11 cellular contexts compared by ENCODE assay signal in the genomic region with DNA sequence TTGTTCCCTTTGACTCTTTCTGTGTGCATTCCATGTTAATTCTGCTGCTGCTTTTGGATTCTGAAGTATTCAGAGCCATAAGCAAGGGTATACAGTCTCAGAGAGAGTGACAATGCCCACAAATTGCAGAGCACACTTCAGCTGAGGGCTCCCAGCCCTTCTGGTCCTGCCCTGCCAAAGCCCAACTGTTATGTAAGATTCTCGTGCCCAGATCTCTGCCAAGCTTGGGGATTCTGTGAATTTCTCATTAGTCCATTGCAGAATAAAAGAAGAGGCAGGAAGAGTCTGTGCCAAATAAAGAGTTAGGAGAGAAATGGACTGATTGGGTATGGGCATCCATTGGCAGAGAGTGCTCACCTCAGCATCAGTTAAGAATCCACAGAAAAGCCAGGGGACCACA.
"Had no signal": no experiment of that assay in that cellular context is flagged by ENCODE, and none has a peak within 500 bp of the region (broad histone marks: within the 10 kb centered on the region; RNA-seq: fewer than 3 reads in every experiment).

No MANE protein-coding gene starts in this region.

- ATAC-seq: activated naive CD8-positive, alpha-beta T cell treated with anti-CD3 and anti-CD28 coated beads, Interleukin-2, amount 50 U/mL, for 24 hours had no signal

- DNase-seq: activated CD4-positive, CD25-positive, alpha-beta regulatory T cell treated with anti-CD3 and anti-CD28 coated beads, Interleukin-2, amount 50 U/mL, for 72 hours; activated naive CD4-positive, alpha-beta T cell treated with anti-CD3 and anti-CD28 coated beads for 36 hours; activated naive CD8-positive, alpha-beta T cell treated with anti-CD3 and anti-CD28 coated beads, Interleukin-2, amount 50 U/mL, for 24 hours; activated T-cell treated with anti-CD3 and anti-CD28 coated beads for 4 hours; colonic mucosa; esophagus squamous epithelium; lower lobe of right lung; ovary; stimulated activated CD4-positive, alpha-beta T cell treated with anti-CD3 and anti-CD28 coated beads, Interleukin-1b, Interleukin-23, amount 100 ng/mL, for 48 hours; stomach; T-helper 9 cell had no signal
